In the genomic region with DNA sequence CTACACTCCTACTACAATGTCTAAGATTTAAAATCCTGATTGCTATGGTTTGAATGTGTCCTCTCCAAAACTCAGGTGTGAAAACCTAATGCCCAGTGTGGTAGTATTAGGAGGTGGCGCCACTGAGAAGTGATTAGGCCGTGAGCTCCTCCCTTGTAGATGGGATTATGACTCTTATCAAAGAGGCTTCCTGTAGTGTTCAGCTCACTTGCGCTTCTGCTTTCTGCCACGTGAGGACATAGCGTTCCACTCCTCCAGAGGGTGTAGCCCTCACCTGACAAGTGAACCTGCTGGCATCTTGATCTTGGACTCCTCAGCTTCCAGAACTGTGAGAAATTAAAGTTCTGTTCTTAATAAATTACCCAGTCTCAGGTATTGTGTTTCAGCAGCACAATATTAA, we compare ENCODE assay signal across 8 cellular contexts. TPM values are rescaled to one million over a fixed set of nuclear protein-coding genes. Genes with fewer than 3 reads are reported as not detected.
DNase-seq lines count a peak whose midpoint lies in the region; ATAC-seq and TF ChIP-seq lines count a peak whose summit lies in the region.

No MANE protein-coding gene starts in this region.

- H3K36me3 Mint-ChIP-seq in effector memory CD8-positive, alpha-beta T cell (ENCODE audit: insufficient read depth): no peaks in the 10 kb centered on the region

- no peak overlapping the region for H3K27ac Mint-ChIP-seq in effector memory CD8-positive, alpha-beta T cell

- no peak for TF ChIP-seq CTCF in upper lobe of right lung (IDR thresholded peaks at IDR 0.05)

- peaks cover 4 to 7% of the 10 kb centered on the region in 2 donors for H3K27me3 Mint-ChIP-seq in effector memory CD8-positive, alpha-beta T cell

- H3K4me1 ChIP-seq in upper lobe of right lung: no peaks in the 10 kb centered on the region

- DNase-seq in CD1c-positive myeloid dendritic cell (ENCODE audit: extremely low spot score) (peak; percentile 19), OCI-M1 (lab: John Stamatoyannopoulos, UW) (peak; percentile 48), upper lobe of right lung (no peak), GDM1 (lab: John Stamatoyannopoulos, UW) (no peak)
- DNase-seq in effector memory CD8-positive, alpha-beta T cell: peak in 2 of 3 experiments; percentile 3 to 10

- H3K9me3 Mint-ChIP-seq in effector memory CD8-positive, alpha-beta T cell: no peaks in the 10 kb centered on the region

- H3K9me3 ChIP-seq in upper lobe of right lung: no peaks in the 10 kb centered on the region

- no peaks in the 10 kb centered on the region for H3K36me3 ChIP-seq in upper lobe of right lung

- ATAC-seq in GM21360 (IDR thresholded peaks at IDR 0.05; ENCODE audit: unreplicated experiment) (peak; percentile 79), upper lobe of right lung (peak; percentile 75), HG03457 (IDR thresholded peaks at IDR 0.05; ENCODE audit: unreplicated experiment) (no peak), GM21825 (IDR thresholded peaks at IDR 0.05; ENCODE audit: unreplicated experiment) (no peak)
- ATAC-seq in effector memory CD8-positive, alpha-beta T cell (replicated peaks): peak; percentile 78

- no peak overlapping the region for H3K4me3 Mint-ChIP-seq in effector memory CD8-positive, alpha-beta T cell

- no peak overlapping the region for H3K4me3 ChIP-seq in upper lobe of right lung

- no peak overlapping the region for H3K27ac ChIP-seq in upper lobe of right lung

- no peaks in the 10 kb centered on the region for H3K27me3 ChIP-seq in upper lobe of right lung

- intact Hi-C loops in upper lobe of right lung (cut with DNase I): no loop called here

- no peaks in the 10 kb centered on the region for H3K4me1 Mint-ChIP-seq in effector memory CD8-positive, alpha-beta T cell (ENCODE audit: low read depth in 2 of 2)

RNA-seq across cellular contexts. Expression of a gene that starts 33.0 kb away (rescaled TPM):
- 3.1 TPM for total RNA-seq in upper lobe of right lung

RNA-seq across cellular contexts. Expression of a gene that starts 49.3 kb away (rescaled TPM):
- 112 TPM for total RNA-seq in upper lobe of right lung

Comparison
In these comparisons a context has a peak if more than half of its experiments do, and no peak if none do; other contexts are left out.
1. DNase-seq: peak in CD1c-positive myeloid dendritic cell (single experiment), OCI-M1 (single experiment) and effector memory CD8-positive, alpha-beta T cell (2 of 3); none in upper lobe of right lung (single experiment) and GDM1 (single experiment).
2. ATAC-seq: peak in GM21360 (single experiment), effector memory CD8-positive, alpha-beta T cell (single experiment) and upper lobe of right lung (single experiment); none in HG03457 (single experiment) and GM21825 (single experiment).